Comparison of ENCODE assay signal across 21 cellular contexts in genomic region chr3:133461291-133461690, GRCh38.
DNase-seq lines count a peak whose midpoint lies in the region; ATAC-seq, FAIRE-seq and TF ChIP-seq lines count a peak whose summit lies in the region.
"Had no signal": no experiment of that assay in that cellular context is flagged by ENCODE, and none has a peak within 500 bp of the region (broad histone marks: within the 10 kb centered on the region; RNA-seq: fewer than 3 reads in every experiment).

No MANE protein-coding gene starts in this region.

- H3K4me2 ChIP-seq in A549, result peak overlapping the region; percentile 23; the same call in 2 of the 3 replicates
- H3K4me2 ChIP-seq in GM23338, result no peak overlapping the region
- H3K4me2 ChIP-seq in HepG2 (ENCODE audit: low read depth, low read length), result peak overlapping the region; percentile 43; the same call in 1 of the 2 replicates

- DNase-seq in A549 (ENCODE audit: low read depth in 1 of 2, low spot score in 1 of 2) (no peak), GM23338 (ENCODE audit: low spot score) (no peak), Panc1 (ENCODE audit: low read depth, low spot score) (no peak), HepG2 (ENCODE audit: low spot score) (peak; percentile 61), stomach (no peak), medulla oblongata (ENCODE audit: extremely low spot score) (no peak), right atrium auricular region (ENCODE audit: low spot score) (no peak)
- DNase-seq: activated CD4-positive, CD25-positive, alpha-beta regulatory T cell; activated gamma-delta T cell; caudate nucleus; GDM1; head of caudate nucleus; HFFc6; MV-4-11; NCI-H774; stimulated activated CD4-positive, alpha-beta T cell treated with anti-CD3 and anti-CD28 coated beads, Interleukin-4, amount 100 ng/mL, for 1 hour; testis had no signal

- H3K36me3 ChIP-seq in GM23338 (ENCODE audit: insufficient read depth) (no peaks in the 10 kb centered on the region), Panc1 (ENCODE audit: control insufficient read depth, insufficient read depth, low read length) (no peaks in the 10 kb centered on the region), HepG2 (replicated peaks in 1 of 2; ENCODE audit: control insufficient read depth in 1 of 2, insufficient read depth in 2 of 2, low read length in 2 of 2) (no peaks in the 10 kb centered on the region), stomach (no peaks in the 10 kb centered on the region), right atrium auricular region (no peaks in the 10 kb centered on the region)
- H3K36me3 ChIP-seq: neutrophil had no signal

- H3K27ac ChIP-seq in A549, result no peak overlapping the region
- H3K27ac ChIP-seq in GM23338 (ENCODE audit: low read depth), result no peak overlapping the region
- peak overlapping the region; percentile 100 for H3K27ac ChIP-seq in Panc1 (ENCODE audit: low read length)
- no peak overlapping the region for H3K27ac ChIP-seq in HepG2 (ENCODE audit: extremely low read length, insufficient read depth, low read length)
- no peak overlapping the region for H3K27ac ChIP-seq in stomach
- no peak overlapping the region for H3K27ac ChIP-seq in right atrium auricular region
- H3K27ac ChIP-seq: neutrophil, testis had no signal

- no TSS peak for BruUV-seq in Panc1 (replicated peaks; lab: Mats Ljungman, UMichigan)
- BruUV-seq in HepG2 (replicated peaks; lab: Mats Ljungman, UMichigan), result no TSS peak

- H4K20me1 ChIP-seq in GM23338 (replicated peaks; ENCODE audit: insufficient read depth), result no peaks in the 10 kb centered on the region
- no peaks in the 10 kb centered on the region for H4K20me1 ChIP-seq in HepG2 (ENCODE audit: insufficient read depth, low read length)

- CTCF ChIA-PET in A549 (lab: Yijun Ruan, JAX), result no interaction called here
- CTCF ChIA-PET in Panc1 (lab: Charles Lee), result interaction anchor here (0.6 kb wide), 1 partner anchor 110 kb away, joined by 4 read pairs; no protein-coding TSS in a partner anchor
- CTCF ChIA-PET in HepG2 (lab: Yijun Ruan, JAX; ENCODE audit: low intra/inter-chr PET ratio, low total read pairs), result no interaction called here

- no peaks in the 10 kb centered on the region for H3K79me2 ChIP-seq in GM23338 (replicated peaks; ENCODE audit: insufficient read depth)
- no peaks in the 10 kb centered on the region for H3K79me2 ChIP-seq in HepG2 (ENCODE audit: insufficient read depth, low read length)

- peak in 1 of 2 experiments; percentile 62; a peak in 3 of 6 replicates for ATAC-seq in A549
- ATAC-seq in GM23338, result 0 out of 3 replicates have a peak, but pooled peaks have one; percentile 28
- ATAC-seq in Panc1, result peak; percentile 43; the same call in 1 of the 2 replicates
- ATAC-seq in HepG2, result peak; percentile 95
- no peak for ATAC-seq in HG03342 (IDR thresholded peaks at IDR 0.05; ENCODE audit: unreplicated experiment)

- peaks cover 16% of the 10 kb centered on the region for H3K4me1 Mint-ChIP-seq in GM23338

- in situ Hi-C loops in Panc1 (cut with HindIII; ENCODE audit: low pct_unique_long_range_greater_than_20kb, low sequenced_read_pairs) (no loop called here), HepG2 (cut with HindIII; ENCODE audit: extremely low pct_ligation_motif_present, low pct_unique_long_range_greater_than_20kb) (loop anchor here (10.0 kb wide), 1 partner anchor 114 kb away; the partner anchor contains the start of gene CDV3)

- POLR2A ChIA-PET in A549 (lab: Yijun Ruan, JAX), result no interaction called here
- POLR2A ChIA-PET in Panc1 (lab: Charles Lee), result no interaction called here
- POLR2A ChIA-PET in HepG2 (lab: Yijun Ruan, JAX), result interaction anchor here (0.9 kb wide), 1 partner anchor 112 kb away, joined by 3 read pairs; the partner anchor contains the start of gene CDV3

- TF ChIP-seq CTCF in A549 (IDR thresholded peaks at IDR 0.05) (no peak), GM23338 (conservative IDR thresholded peaks at IDR 0.05; ENCODE audit: low read depth in 2 of 2) (no peak), Panc1 (IDR thresholded peaks at IDR 0.05) (no peak), HepG2 (CRISPR knock-in tag; IDR thresholded peaks at IDR 0.05) (no peak), stomach (IDR thresholded peaks at IDR 0.05) (no peak), right atrium auricular region (IDR thresholded peaks at IDR 0.05) (no peak)

- 40% methylated on average over 4 of the region's 4 CpGs for WGBS in A549 (ENCODE audit: missing lambda C conversion rate)
- 1% methylated on average over 4 of the region's 4 CpGs for WGBS in HepG2 (ENCODE audit: low lambda C conversion rate)
- WGBS in stomach, 5 donors, result 43 to 62% (median 55%) methylated on average over 4 of the region's 4 CpGs

- H3K27ac Mint-ChIP-seq in GM23338, result no peak overlapping the region
- H3K27ac Mint-ChIP-seq: HFFc6 had no signal

- no peak for TF ChIP-seq POLR2A in A549 (IDR thresholded peaks at IDR 0.05; ENCODE audit: low read length)
- TF ChIP-seq POLR2A in HepG2 (IDR thresholded peaks at IDR 0.05; ENCODE audit: insufficient read depth in 1 of 2, low read depth in 2 of 2, low read length in 2 of 2), result no peak
- no peak for TF ChIP-seq POLR2A in stomach (IDR thresholded peaks at IDR 0.05)

- TF ChIP-seq RAD21 in A549 (conservative IDR thresholded peaks at IDR 0.05 in 1 of 2, IDR thresholded peaks at IDR 0.05 in 1 of 2), result no peak
- no peak for TF ChIP-seq RAD21 in HepG2 (CRISPR knock-in tag; IDR thresholded peaks at IDR 0.05)

- peaks cover 3% of the 10 kb centered on the region for H3K27me3 Mint-ChIP-seq in GM23338 (ENCODE audit: insufficient read depth, low read depth, poor library complexity)

- H3K9ac ChIP-seq in HepG2 (ENCODE audit: insufficient read depth, low read depth, low read length), result no peak overlapping the region

- H3K9me3 ChIP-seq in A549, result no peaks in the 10 kb centered on the region
- no peaks in the 10 kb centered on the region for H3K9me3 ChIP-seq in Panc1 (ENCODE audit: control insufficient read depth, insufficient read depth, low read depth, low read length)
- H3K9me3 ChIP-seq in HepG2 (ENCODE audit: low read length), result no peaks in the 10 kb centered on the region
- H3K9me3 ChIP-seq in stomach, result no peaks in the 10 kb centered on the region
- H3K9me3 ChIP-seq in right atrium auricular region, result no peaks in the 10 kb centered on the region
- H3K9me3 ChIP-seq: neutrophil, testis had no signal

- FAIRE-seq in A549 (lab: Jason Lieb, UNC) (no peak), HepG2 (lab: Jason Lieb, UNC) (peak; percentile 28)
- FAIRE-seq: GM12891, islet of Langerhans had no signal

- H2AFZ ChIP-seq in GM23338 (no peak overlapping the region), HepG2 (ENCODE audit: low read length) (no peak overlapping the region)

- no peak overlapping the region for H3K4me3 Mint-ChIP-seq in GM23338
- H3K4me3 Mint-ChIP-seq: HFFc6 had no signal

- H3K36me3 Mint-ChIP-seq in GM23338 (ENCODE audit: low read depth), result no peaks in the 10 kb centered on the region

- intact Hi-C loops in Panc1 (cut with micrococcal nuclease; ENCODE audit: unreplicated experiment) (no loop called here), HepG2 (cut with micrococcal nuclease; ENCODE audit: unreplicated experiment) (no loop called here), stomach (cut with DNase I; ENCODE audit: low total_unique reads) (no loop called here)

- TF ChIP-seq EP300 in A549 (IDR thresholded peaks at IDR 0.05), result no peak
- no peak for TF ChIP-seq EP300 in HepG2 (IDR thresholded peaks at IDR 0.05; ENCODE audit: low read depth in 2 of 2, low read length in 2 of 2)
- TF ChIP-seq EP300 in HepG2 (CRISPR knock-in tag; IDR thresholded peaks at IDR 0.05; ENCODE audit: borderline replicate concordance), result no peak
- no peak for TF ChIP-seq EP300 in stomach (IDR thresholded peaks at IDR 0.05)

- H3F3A ChIP-seq in GM23338 (replicated peaks; ENCODE audit: low read depth), result no peaks in the 10 kb centered on the region

- no peaks in the 10 kb centered on the region for H3K27me3 ChIP-seq in GM23338 (ENCODE audit: insufficient read depth)
- no peaks in the 10 kb centered on the region for H3K27me3 ChIP-seq in Panc1 (ENCODE audit: control insufficient read depth, insufficient read depth, low read length)
- H3K27me3 ChIP-seq in HepG2 (ENCODE audit: control insufficient read depth in 1 of 2, insufficient read depth in 2 of 2, low read length in 2 of 2), result peaks cover 0 to 7% of the 10 kb centered on the region in 2 experiments; a peak in 1 of 5 replicates
- no peaks in the 10 kb centered on the region for H3K27me3 ChIP-seq in stomach
- H3K27me3 ChIP-seq in right atrium auricular region, result no peaks in the 10 kb centered on the region
- H3K27me3 ChIP-seq: neutrophil, testis had no signal

- no peaks in the 10 kb centered on the region for H3K9me2 ChIP-seq in GM23338 (ENCODE audit: insufficient read depth)

- peaks cover 19% of the 10 kb centered on the region for H3K4me1 ChIP-seq in A549
- peaks cover 19% of the 10 kb centered on the region for H3K4me1 ChIP-seq in GM23338 (ENCODE audit: insufficient read depth)
- H3K4me1 ChIP-seq in Panc1 (ENCODE audit: control insufficient read depth, insufficient read depth, low read length), result peaks cover 72% of the 10 kb centered on the region
- H3K4me1 ChIP-seq in HepG2 (ENCODE audit: insufficient read depth, low read length), result peaks cover 32% of the 10 kb centered on the region
- H3K4me1 ChIP-seq in stomach, result peaks cover 0 to 15% (median 8%) of the 10 kb centered on the region in 4 donors
- H3K4me1 ChIP-seq in right atrium auricular region, result peaks cover 0 to 10% of the 10 kb centered on the region in 2 donors
- H3K4me1 ChIP-seq: testis had no signal

- H3K4me3 ChIP-seq in A549 (no peak overlapping the region), GM23338 (no peak overlapping the region), Panc1 (ENCODE audit: low read depth in 2 of 2, low read length in 2 of 2) (no peak overlapping the region), HepG2 (replicated peaks in 1 of 3; ENCODE audit: insufficient read depth in 1 of 3, low read depth in 2 of 3, low read length in 3 of 3) (no peak overlapping the region), stomach (no peak overlapping the region), right atrium auricular region (no peak overlapping the region)
- H3K4me3 ChIP-seq: testis had no signal

- H3K9me3 Mint-ChIP-seq in GM23338, result no peaks in the 10 kb centered on the region
- H3K9me3 Mint-ChIP-seq: HFFc6 had no signal

TF ChIP-seq in GM23338, 12 proteins besides CTCF, POLR2A, EP300 and RAD21 (continues in another document):
- no peak for TF ChIP-seq EZH2phosphoT487 (IDR thresholded peaks at IDR 0.05; ENCODE audit: unreplicated experiment)
- TF ChIP-seq STAT1 (IDR thresholded peaks at IDR 0.05; ENCODE audit: unreplicated experiment), result no peak
- no peak for TF ChIP-seq ZNF114 (CRISPR knock-in tag; IDR thresholded peaks at IDR 0.05)

TF ChIP-seq in HepG2, 621 proteins besides CTCF, POLR2A, EP300 and RAD21:
- TF ChIP-seq RBM22 (optimal IDR thresholded peaks at IDR 0.05; ENCODE audit: low read length) (no peak), CEBPB (IDR thresholded peaks at IDR 0.05; ENCODE audit: borderline replicate concordance, low read depth, low read length) (peak; percentile 58; the same call in 1 of the 2 replicates)

Comparison
In these comparisons a context has a peak if more than half of its experiments do, and no peak if none do; other contexts are left out.
1. Of the 38 proteins assayed by ChIP-seq in both HepG2 and A549: peak only in HepG2: CEBPB; only in A549: none; in both: none; in neither: 37.